Comparison of ENCODE assay signal across 11 cellular contexts in genomic region chr7:100484636-100485114, GRCh38. TPM values are rescaled to one million over a fixed set of nuclear protein-coding genes. Genes with fewer than 3 reads are reported as not detected.
DNase-seq lines count a peak whose midpoint lies in the region; ATAC-seq and TF ChIP-seq lines count a peak whose summit lies in the region.
"Had no signal": no experiment of that assay in that cellular context is flagged by ENCODE, and none has a peak within 500 bp of the region (broad histone marks: within the 10 kb centered on the region; RNA-seq: fewer than 3 reads in every experiment).

No MANE protein-coding gene starts in this region.

- H4K91ac ChIP-seq in mesenchymal stem cell (ENCODE audit: low read length) = no peak overlapping the region

- H3K4me3 ChIP-seq in mesenchymal stem cell (ENCODE audit: insufficient read depth in 1 of 2, low read depth in 1 of 2, low read length in 2 of 2) (peak overlapping the region in 1 of 2 experiments; percentile 84), WERI-Rb-1 (ENCODE audit: low read depth, low read length) (no peak overlapping the region)

- WGBS in mesenchymal stem cell = 86% methylated on average over 8 of the region's 8 CpGs

- no peak overlapping the region for H2BK120ac ChIP-seq in mesenchymal stem cell (ENCODE audit: low read depth, low read length)

- CTCF ChIA-PET in GM10248 (lab: Yijun Ruan, JAX) = interaction anchor here (2.4 kb wide), 1 partner anchor 75 kb away, joined by 10 read pairs; no protein-coding TSS in a partner anchor

- H2BK15ac ChIP-seq in mesenchymal stem cell (ENCODE audit: low read depth, poor library complexity, severe bottlenecking) = no peak overlapping the region

- H3K4me2 ChIP-seq in mesenchymal stem cell (ENCODE audit: low read length, poor library complexity, severe bottlenecking) = no peak overlapping the region

- TF ChIP-seq CTCF in GM10248 (IDR thresholded peaks at IDR 0.05; ENCODE audit: control extremely low read depth, extremely low read depth, low read depth, missing control alignments) (no peak), WERI-Rb-1 (IDR thresholded peaks at IDR 0.05; ENCODE audit: low read depth, low read length) (no peak)

- H2AFZ ChIP-seq in mesenchymal stem cell (ENCODE audit: low read depth, low read length) = peak overlapping the region; percentile 47

- POLR2A ChIA-PET in GM10248 (lab: Yijun Ruan, JAX) = no interaction called here

- peak overlapping the region; percentile 10 for H3K4me3 Mint-ChIP-seq in activated naive CD8-positive, alpha-beta T cell treated with anti-CD3 and anti-CD28 coated beads, Interleukin-2, amount 50 U/mL, for 24 hours

- H3K23ac ChIP-seq in mesenchymal stem cell (ENCODE audit: low read length in 2 of 2) = no peak overlapping the region

- H3K27me3 Mint-ChIP-seq in activated naive CD8-positive, alpha-beta T cell treated with anti-CD3 and anti-CD28 coated beads, Interleukin-2, amount 50 U/mL, for 24 hours = no peaks in the 10 kb centered on the region

- peaks cover 0 to 5% of the 10 kb centered on the region in 2 experiments for H3K36me3 ChIP-seq in mesenchymal stem cell (ENCODE audit: control insufficient read depth in 1 of 2, insufficient read depth in 2 of 2, low read depth in 1 of 2, low read length in 2 of 2)
- H3K36me3 ChIP-seq in WERI-Rb-1 = no peaks in the 10 kb centered on the region

- H3K18ac ChIP-seq in mesenchymal stem cell (ENCODE audit: low read depth in 1 of 2, low read length in 2 of 2) = peak overlapping the region in 1 of 2 experiments; percentile 21

- H3K27me3 ChIP-seq in mesenchymal stem cell (ENCODE audit: control insufficient read depth in 1 of 2, insufficient read depth in 1 of 2, low read length in 2 of 2) (no peaks in the 10 kb centered on the region), WERI-Rb-1 (ENCODE audit: insufficient read depth, low read depth, severe bottlenecking) (no peaks in the 10 kb centered on the region)

- H4K8ac ChIP-seq in mesenchymal stem cell (ENCODE audit: low read length) = no peak overlapping the region

- H3K9me3 ChIP-seq in mesenchymal stem cell (ENCODE audit: control insufficient read depth, low read length) (no peaks in the 10 kb centered on the region), WERI-Rb-1 (ENCODE audit: severe bottlenecking) (no peaks in the 10 kb centered on the region)

- peak overlapping the region in 1 of 2 experiments; percentile 43 for H3K4ac ChIP-seq in mesenchymal stem cell (ENCODE audit: low read depth in 1 of 2, low read length in 2 of 2)

- H3K27ac Mint-ChIP-seq in activated naive CD8-positive, alpha-beta T cell treated with anti-CD3 and anti-CD28 coated beads, Interleukin-2, amount 50 U/mL, for 24 hours = no peak overlapping the region
- H3K27ac Mint-ChIP-seq: dendritic cell treated with granulocyte-macrophage colony-stimulating factor and Interleukin-4, amounts not matched to agents 40 ng/mL and 50 ng/mL, for 4 days had no signal

- H3K79me1 ChIP-seq in mesenchymal stem cell (replicated peaks; ENCODE audit: low read length, poor library complexity, severe bottlenecking) = no peaks in the 10 kb centered on the region

- no peak overlapping the region for H3K27ac ChIP-seq in mesenchymal stem cell (ENCODE audit: low read length, poor library complexity, severe bottlenecking)
- H3K27ac ChIP-seq in WERI-Rb-1 = no peak overlapping the region

- ATAC-seq in activated naive CD8-positive, alpha-beta T cell treated with anti-CD3 and anti-CD28 coated beads, Interleukin-2, amount 50 U/mL, for 24 hours = no peak
- ATAC-seq in GM19452 (IDR thresholded peaks at IDR 0.05; ENCODE audit: unreplicated experiment) (no peak), GM21619 (IDR thresholded peaks at IDR 0.05; ENCODE audit: unreplicated experiment) (no peak)

- H3K4me1 ChIP-seq in mesenchymal stem cell (ENCODE audit: control insufficient read depth, insufficient read depth, low read depth, low read length) = peaks cover 20% of the 10 kb centered on the region

- no peak overlapping the region for H3K14ac ChIP-seq in mesenchymal stem cell (ENCODE audit: low read length in 2 of 2)

- peak overlapping the region in 1 of 2 experiments; percentile 90 for H2BK12ac ChIP-seq in mesenchymal stem cell (ENCODE audit: low read length in 2 of 2)

- no peak overlapping the region for H2AK5ac ChIP-seq in mesenchymal stem cell (ENCODE audit: low read length, severe bottlenecking)

- peak overlapping the region; percentile 75 for H3K9ac ChIP-seq in mesenchymal stem cell (ENCODE audit: low read length)

- H3K9me3 Mint-ChIP-seq in activated naive CD8-positive, alpha-beta T cell treated with anti-CD3 and anti-CD28 coated beads, Interleukin-2, amount 50 U/mL, for 24 hours = no peaks in the 10 kb centered on the region
- H3K9me3 Mint-ChIP-seq: dendritic cell treated with granulocyte-macrophage colony-stimulating factor and Interleukin-4, amounts not matched to agents 40 ng/mL and 50 ng/mL, for 4 days had no signal

- H3K36me3 Mint-ChIP-seq in activated naive CD8-positive, alpha-beta T cell treated with anti-CD3 and anti-CD28 coated beads, Interleukin-2, amount 50 U/mL, for 24 hours (ENCODE audit: low read depth) = no peaks in the 10 kb centered on the region

- H3K4me1 Mint-ChIP-seq in activated naive CD8-positive, alpha-beta T cell treated with anti-CD3 and anti-CD28 coated beads, Interleukin-2, amount 50 U/mL, for 24 hours = peaks cover 10% of the 10 kb centered on the region

- H2BK5ac ChIP-seq in mesenchymal stem cell (ENCODE audit: low read depth, low read length, poor library complexity, severe bottlenecking) = no peak overlapping the region

- DNase-seq in 8988T (peak; percentile 9), GM10248 (ENCODE audit: extremely low spot score) (peak; percentile 14), mesenchymal stem cell (no peak), epidermal melanocyte (ENCODE audit: insufficient read length, low spot score) (no peak), WERI-Rb-1 (no peak)
- DNase-seq in activated naive CD8-positive, alpha-beta T cell treated with anti-CD3 and anti-CD28 coated beads, Interleukin-2, amount 50 U/mL, for 24 hours = no peak
- DNase-seq: activated CD8-positive, alpha-beta memory T cell treated with anti-CD3 and anti-CD28 coated beads, Interleukin-2, amount 50 U/mL, for 4 hours; Calu3 had no signal

RNA-seq across cellular contexts. Expression of gene NYAP1, which starts 0.9 kb away (rescaled TPM):
- polyA plus RNA-seq in mesenchymal stem cell (2013, experiment 1 of 2) = 0.57 TPM
- polyA plus RNA-seq in mesenchymal stem cell (2013, experiment 2 of 2) = 0.58 TPM

RNA-seq across cellular contexts. Expression of gene TSC22D4, which starts 5.7 kb away (rescaled TPM):
- 47.5 TPM for polyA plus RNA-seq in mesenchymal stem cell (2013, experiment 1 of 2)
- polyA plus RNA-seq in mesenchymal stem cell (2013, experiment 2 of 2) = 47.0 TPM

RNA-seq across cellular contexts. Expression of gene SPACDR, which starts 20.6 kb away (rescaled TPM):
- polyA plus RNA-seq in mesenchymal stem cell (2013, experiment 1 of 2) = 0.47 TPM
- polyA plus RNA-seq in mesenchymal stem cell (2013, experiment 2 of 2) = 0.56 TPM

RNA-seq across cellular contexts. Expression of gene PPP1R35, which starts 48.4 kb away (rescaled TPM):
- polyA plus RNA-seq in mesenchymal stem cell (2013, experiment 1 of 2) = 45.2 TPM
- 47.7 TPM for polyA plus RNA-seq in mesenchymal stem cell (2013, experiment 2 of 2)

RNA-seq across cellular contexts. Expression of gene AGFG2, which starts 54.3 kb away (rescaled TPM):
- 5.6 TPM for polyA plus RNA-seq in mesenchymal stem cell (2013, experiment 1 of 2)
- polyA plus RNA-seq in mesenchymal stem cell (2013, experiment 2 of 2) = 5.7 TPM

Comparison
In these comparisons a context has a peak if more than half of its experiments do, and no peak if none do; other contexts are left out.
1. DNase-seq: peak in 8988T (single experiment) and GM10248 (single experiment); none in activated naive CD8-positive, alpha-beta T cell treated with anti-CD3 and anti-CD28 coated beads, Interleukin-2, amount 50 U/mL, for 24 hours (single experiment), mesenchymal stem cell (single experiment), epidermal melanocyte (single experiment) and WERI-Rb-1 (single experiment).